In genomic region chr2:209637293-209637692, GRCh38 we compare ENCODE assay signal across 25 cellular contexts.
DNase-seq lines count a peak whose midpoint lies in the region; ATAC-seq and TF ChIP-seq lines count a peak whose summit lies in the region.
"Had no signal": no experiment of that assay in that cellular context is flagged by ENCODE, and none has a peak within 500 bp of the region (broad histone marks: within the 10 kb centered on the region; RNA-seq: fewer than 3 reads in every experiment).

No MANE protein-coding gene starts in this region.

- TF ChIP-seq CTCF in SK-N-SH (IDR thresholded peaks at IDR 0.05) (no peak), progenitor cell of endocrine pancreas (IDR thresholded peaks at IDR 0.05; ENCODE audit: unreplicated experiment) (no peak)

- H3K36me3 ChIP-seq in SK-N-SH (replicated peaks in 1 of 2; ENCODE audit: control insufficient read depth in 1 of 2, insufficient read depth in 2 of 2, low read length in 1 of 2) (no peaks in the 10 kb centered on the region), HUES6 (ENCODE audit: control insufficient read depth, insufficient read depth, low read length) (no peaks in the 10 kb centered on the region), mesendoderm (ENCODE audit: control insufficient read depth, insufficient read depth, low read length) (no peaks in the 10 kb centered on the region)
- H3K36me3 ChIP-seq: BLaER1 had no signal

- POLR2A ChIA-PET in SK-N-SH (lab: Yijun Ruan, JAX): no interaction called here

- no peaks in the 10 kb centered on the region for H3K79me2 ChIP-seq in SK-N-SH (ENCODE audit: insufficient read depth)
- H3K79me2 ChIP-seq in mesendoderm (ENCODE audit: control insufficient read depth, insufficient read depth, low read length): no peaks in the 10 kb centered on the region

- H3K27me3 Mint-ChIP-seq in progenitor cell of endocrine pancreas: no peaks in the 10 kb centered on the region
- H3K27me3 Mint-ChIP-seq: CD4-positive, alpha-beta memory T cell; CD4-positive, CD25-positive, alpha-beta regulatory T cell; CD8-positive, alpha-beta memory T cell had no signal

- WGBS in SK-N-SH (ENCODE audit: low lambda C conversion rate): 91% methylated on average over 3 of the region's 3 CpGs
- WGBS in mesendoderm (ENCODE audit: extremely low coverage, insufficient coverage, low lambda C conversion rate): no CpG with 5 or more reads among the region's 3 CpGs

- H3K9me3 Mint-ChIP-seq in progenitor cell of endocrine pancreas (ENCODE audit: low read depth): no peaks in the 10 kb centered on the region
- H3K9me3 Mint-ChIP-seq: CD4-positive, alpha-beta memory T cell had no signal

- no peak overlapping the region for H3K9ac ChIP-seq in SK-N-SH
- H3K9ac ChIP-seq in HUES6 (ENCODE audit: low read length): peak overlapping the region; percentile 81
- H3K9ac ChIP-seq in mesendoderm (ENCODE audit: low read length): no peak overlapping the region
- H3K9ac ChIP-seq: BLaER1 had no signal

- H3K4me3 ChIP-seq in SK-N-SH (ENCODE audit: low read depth in 2 of 2, low read length in 1 of 2) (no peak overlapping the region), HUES6 (ENCODE audit: low read depth, low read length) (no peak overlapping the region), mesendoderm (ENCODE audit: low read length) (no peak overlapping the region)
- H3K4me3 ChIP-seq: BLaER1, GM12878 had no signal

- H2BK120ac ChIP-seq in mesendoderm (ENCODE audit: low read depth, low read length): no peak overlapping the region

- H3K18ac ChIP-seq in mesendoderm (ENCODE audit: low read length): no peak overlapping the region

- no peak for TF ChIP-seq RAD21 in SK-N-SH (IDR thresholded peaks at IDR 0.05; ENCODE audit: low read length)

- no peak overlapping the region for H4K8ac ChIP-seq in mesendoderm (ENCODE audit: low read depth, low read length)

- no peaks in the 10 kb centered on the region for H3K79me1 ChIP-seq in mesendoderm (ENCODE audit: low read length)

- H4K20me1 ChIP-seq in SK-N-SH (ENCODE audit: insufficient read depth): no peaks in the 10 kb centered on the region
- H4K20me1 ChIP-seq: BLaER1 had no signal

- H2AK5ac ChIP-seq in mesendoderm (ENCODE audit: low read length): no peak overlapping the region

- ATAC-seq in SK-N-SH treated with all-trans-retinoic acid at 6 μM for 48 hours (no peak), sciatic nerve (no peak)
- ATAC-seq: GM12878 had no signal

- intact Hi-C loops in sciatic nerve (cut with DNase I): no loop called here

- no peak overlapping the region for H3K56ac ChIP-seq in mesendoderm (ENCODE audit: low read length)

- TF ChIP-seq EP300 in SK-N-SH (IDR thresholded peaks at IDR 0.05; ENCODE audit: borderline replicate concordance in 1 of 2, low read depth in 1 of 2, low read length in 1 of 2): no peak

- H3K27me3 ChIP-seq in SK-N-SH (ENCODE audit: insufficient read depth) (no peaks in the 10 kb centered on the region), HUES6 (ENCODE audit: control insufficient read depth, insufficient read depth, low read length) (no peaks in the 10 kb centered on the region), mesendoderm (ENCODE audit: insufficient read depth, low read length, poor library complexity) (no peaks in the 10 kb centered on the region)
- H3K27me3 ChIP-seq: BE2C, BLaER1 had no signal

- H3K9me3 ChIP-seq in SK-N-SH: no peaks in the 10 kb centered on the region
- H3K9me3 ChIP-seq in HUES6 (ENCODE audit: control insufficient read depth, insufficient read depth, low read depth, low read length): no peaks in the 10 kb centered on the region
- H3K9me3 ChIP-seq: BE2C, BLaER1 had no signal

- H3K4me3 Mint-ChIP-seq in progenitor cell of endocrine pancreas (ENCODE audit: low read depth): no peak overlapping the region
- H3K4me3 Mint-ChIP-seq: CD14-positive monocyte; CD4-positive, alpha-beta memory T cell; CD4-positive, CD25-positive, alpha-beta regulatory T cell; CD8-positive, alpha-beta memory T cell had no signal

- H3K4me2 ChIP-seq in SK-N-SH (no peak overlapping the region), mesendoderm (ENCODE audit: low read length) (no peak overlapping the region)
- H3K4me2 ChIP-seq: BLaER1 had no signal

- H3K4me1 Mint-ChIP-seq in progenitor cell of endocrine pancreas (ENCODE audit: low read depth): peaks cover 3% of the 10 kb centered on the region
- H3K4me1 Mint-ChIP-seq: CD14-positive monocyte; CD4-positive, CD25-positive, alpha-beta regulatory T cell; CD8-positive, alpha-beta memory T cell had no signal

- H2BK15ac ChIP-seq in mesendoderm (replicated peaks; ENCODE audit: low read depth): no peak overlapping the region

- CTCF ChIA-PET in SK-N-SH (lab: Yijun Ruan, JAX): interaction anchor here (1.1 kb wide), 1 partner anchor 24 kb away, joined by 3 read pairs; no protein-coding TSS in a partner anchor

- no peak overlapping the region for H3K23ac ChIP-seq in mesendoderm (ENCODE audit: low read length)

- peak overlapping the region; percentile 72 for H3K27ac Mint-ChIP-seq in progenitor cell of endocrine pancreas
- H3K27ac Mint-ChIP-seq: CD14-positive monocyte; CD4-positive, CD25-positive, alpha-beta regulatory T cell; CD8-positive, alpha-beta memory T cell had no signal

- DNase-seq in SK-N-SH (no peak), mesendoderm (peak; percentile 71), progenitor cell of endocrine pancreas (ENCODE audit: low spot score, unreplicated experiment) (no peak), sciatic nerve (ENCODE audit: low spot score) (no peak), GM19238 (ENCODE audit: insufficient read length, low spot score) (no peak)
- DNase-seq: ACHN; BE2C; C1 segment of cervical spinal cord; CD4-positive, alpha-beta memory T cell; CD4-positive, CD25-positive, alpha-beta regulatory T cell; CD8-positive, alpha-beta memory T cell; COR-L47; DMS 273 treated with DMSO at 0.1 percent for 48 hours; DMS153; DMS53; DMS79; DND-41; EL; GDM1 had no signal

- H2BK5ac ChIP-seq in mesendoderm (ENCODE audit: low read length): no peak overlapping the region

- H3K9me2 ChIP-seq in SK-N-SH: no peaks in the 10 kb centered on the region

- H4K5ac ChIP-seq in mesendoderm (ENCODE audit: low read length): no peak overlapping the region

- H2AFZ ChIP-seq in SK-N-SH (ENCODE audit: low read depth): no peak overlapping the region

- H3K27ac ChIP-seq in SK-N-SH (ENCODE audit: low read depth in 2 of 2, low read length in 1 of 2) (no peak overlapping the region), HUES6 (ENCODE audit: low read depth, low read length) (no peak overlapping the region), mesendoderm (ENCODE audit: low read depth, low read length) (no peak overlapping the region)
- H3K27ac ChIP-seq: 22Rv1, BLaER1 had no signal

- H3K36me3 Mint-ChIP-seq in progenitor cell of endocrine pancreas (ENCODE audit: insufficient read depth): no peaks in the 10 kb centered on the region
- H3K36me3 Mint-ChIP-seq: CD14-positive monocyte; CD4-positive, alpha-beta memory T cell; CD4-positive, CD25-positive, alpha-beta regulatory T cell; CD8-positive, alpha-beta memory T cell had no signal

- peaks cover 4 to 25% of the 10 kb centered on the region in 2 experiments for H3K4me1 ChIP-seq in SK-N-SH (ENCODE audit: control insufficient read depth in 1 of 2, insufficient read depth in 2 of 2, low read depth in 1 of 2, low read length in 1 of 2)
- no peaks in the 10 kb centered on the region; the same call in 1 of the 2 replicates for H3K4me1 ChIP-seq in HUES6 (ENCODE audit: control insufficient read depth, insufficient read depth, low read length)
- H3K4me1 ChIP-seq in mesendoderm (ENCODE audit: control insufficient read depth, low read depth, low read length): peaks cover 1% of the 10 kb centered on the region
- H3K4me1 ChIP-seq: BLaER1 had no signal

- H3K4ac ChIP-seq in mesendoderm (ENCODE audit: low read depth, low read length): no peak overlapping the region

- peaks cover 5% of the 10 kb centered on the region for H3F3A ChIP-seq in SK-N-SH (replicated peaks; ENCODE audit: insufficient read depth)

TF ChIP-seq in SK-N-SH, 30 proteins besides CTCF, POLR2A, EP300 and RAD21:
- TF ChIP-seq ZBTB33 (IDR thresholded peaks at IDR 0.05; ENCODE audit: borderline replicate concordance, low read depth) (no peak), GATA2 (CRISPR knock-in tag; IDR thresholded peaks at IDR 0.05) (peak; percentile 41; the same call in 1 of the 2 replicates)
TF ChIP-seq in SK-N-SH: peak in this region for 1.

TF ChIP-seq in SK-N-SH treated with all-trans-retinoic acid at 6 μM for 48 hours, 23 proteins besides CTCF, POLR2A, EP300 and RAD21 (continues in another document):
- TF ChIP-seq BACH2 (CRISPR knock-in tag; IDR thresholded peaks at IDR 0.05; ENCODE audit: borderline replicate concordance) (no peak), PATZ1 (CRISPR knock-in tag; IDR thresholded peaks at IDR 0.05; ENCODE audit: borderline replicate concordance) (no peak), ZFP30 (CRISPR knock-in tag; IDR thresholded peaks at IDR 0.05) (no peak), ISL1 (CRISPR knock-in tag; IDR thresholded peaks at IDR 0.05) (no peak), ARNTL (CRISPR knock-in tag; IDR thresholded peaks at IDR 0.05; ENCODE audit: borderline replicate concordance, low read depth) (no peak), CSRNP3 (CRISPR knock-in tag; IDR thresholded peaks at IDR 0.05) (no peak), ZNF565 (CRISPR knock-in tag; conservative IDR thresholded peaks at IDR 0.05; ENCODE audit: low read depth) (no peak)
